ENCODE assay signal across 29 cellular contexts in genomic region chr1:118143136-118143535, GRCh38. TPM values are rescaled to one million over a fixed set of nuclear protein-coding genes. Genes with fewer than 3 reads are reported as not detected.
"Had no signal": no experiment of that assay in that cellular context is flagged by ENCODE, and none has a peak within 500 bp of the region (broad histone marks: within the 10 kb centered on the region; RNA-seq: fewer than 3 reads in every experiment).

No MANE protein-coding gene starts in this region.

- H3K27ac Mint-ChIP-seq: endodermal cell; immature natural killer cell; naive B cell; stimulated activated memory B cell treated with anti-CD40 and anti-IgM and Interleukin-4, amounts not matched to agents 10 μg/mL and 1 μg/mL and 100 μg/mL, for 72 hours; stimulated activated naive CD8-positive, alpha-beta T cell treated with anti-CD3 and anti-CD28 coated beads, Interleukin-15, Interleukin-2, amounts not matched to agents 100 ng/mL and 50 ng/mL, for 24 hours had no signal

- H3K27me3 ChIP-seq: esophagus squamous epithelium, foreskin keratinocyte, right lobe of liver, spleen, testis, tibial nerve, vagina had no signal

- DNase-seq: effector CD4-positive, alpha-beta T cell; endodermal cell; esophagus squamous epithelium; immature natural killer cell; left cardiac atrium; left ventricle myocardium superior; mesendoderm; naive B cell; occipital lobe; retina; right lobe of liver; spleen; stimulated activated CD4-positive, alpha-beta T cell treated with anti-CD3 and anti-CD28 coated beads, Interleukin-15, amount 100 ng/mL, for 24 hours; stimulated activated CD4-positive, alpha-beta T cell treated with anti-CD3 and anti-CD28 coated beads, Interleukin-1b, Interleukin-23, amount 100 ng/mL, for 48 hours; stimulated activated CD4-positive, alpha-beta T cell treated with anti-CD3 and anti-CD28 coated beads, Interleukin-4, amount 100 ng/mL, for 24 hours; testis; upper lobe of right lung had no signal

- H3K36me3 ChIP-seq: esophagus squamous epithelium, prostate gland, right lobe of liver, spleen, tibial nerve, upper lobe of right lung, vagina had no signal

- H3K4me3 Mint-ChIP-seq: endodermal cell; immature natural killer cell; naive B cell; nephron; stimulated activated memory B cell treated with anti-CD40 and anti-IgM and Interleukin-4, amounts not matched to agents 10 μg/mL and 1 μg/mL and 100 μg/mL, for 72 hours; stimulated activated naive CD8-positive, alpha-beta T cell treated with anti-CD3 and anti-CD28 coated beads, Interleukin-15, Interleukin-2, amounts not matched to agents 100 ng/mL and 50 ng/mL, for 24 hours had no signal

- H3K4me3 ChIP-seq: coronary artery, esophagus squamous epithelium, lung, prostate gland, right lobe of liver, spleen, testis, tibial nerve, upper lobe of right lung, vagina had no signal

- H3K9me3 ChIP-seq: esophagus squamous epithelium, prostate gland, right lobe of liver, spleen, testis, tibial nerve, upper lobe of right lung, vagina had no signal

- H3K4me1 ChIP-seq: esophagus squamous epithelium, foreskin keratinocyte, parathyroid adenoma, prostate gland, right lobe of liver, spleen, testis, vagina had no signal

- H3K4me1 Mint-ChIP-seq: immature natural killer cell; naive B cell; stimulated activated memory B cell treated with anti-CD40 and anti-IgM and Interleukin-4, amounts not matched to agents 10 μg/mL and 1 μg/mL and 100 μg/mL, for 72 hours had no signal

- H3K36me3 Mint-ChIP-seq: immature natural killer cell; naive B cell; stimulated activated memory B cell treated with anti-CD40 and anti-IgM and Interleukin-4, amounts not matched to agents 10 μg/mL and 1 μg/mL and 100 μg/mL, for 72 hours had no signal

- ATAC-seq: left cardiac atrium; left ventricle myocardium superior; right lobe of liver; stimulated activated memory B cell treated with anti-CD40 and anti-IgM and Interleukin-4, amounts not matched to agents 10 μg/mL and 1 μg/mL and 100 μg/mL, for 72 hours; upper lobe of right lung had no signal

- H3K9me3 Mint-ChIP-seq: nephron; stimulated activated memory B cell treated with anti-CD40 and anti-IgM and Interleukin-4, amounts not matched to agents 10 μg/mL and 1 μg/mL and 100 μg/mL, for 72 hours; stimulated activated naive CD8-positive, alpha-beta T cell treated with anti-CD3 and anti-CD28 coated beads, Interleukin-15, Interleukin-2, amounts not matched to agents 100 ng/mL and 50 ng/mL, for 24 hours had no signal

- H3K27ac ChIP-seq: coronary artery, esophagus squamous epithelium, foreskin keratinocyte, parathyroid adenoma, prostate gland, right lobe of liver, spleen, testis, upper lobe of right lung, vagina had no signal

RNA-seq across cellular contexts. Expression of gene SPAG17, which starts 41.9 kb away (rescaled TPM):
- total RNA-seq: dermis microvascular lymphatic vessel endothelial cell, endothelial cell of umbilical vein, left ventricle myocardium superior had no signal
